In genomic region chr12:25959069-25959961, GRCh38 we compare ENCODE assay signal across 8 cellular contexts. TPM values are rescaled to one million over a fixed set of nuclear protein-coding genes. Genes with fewer than 3 reads are reported as not detected.
DNase-seq lines count a peak whose midpoint lies in the region; ATAC-seq and TF ChIP-seq lines count a peak whose summit lies in the region.

No MANE protein-coding gene starts in this region.

- peak; percentile 7 for DNase-seq in activated CD4-positive, alpha-beta T cell treated with anti-CD3 and anti-CD28 coated beads, Interleukin-2, amount 10 ng/mL, durations not matched to agents 7 days and 5 days
- no peak for DNase-seq in activated CD4-positive, alpha-beta T cell treated with anti-CD3 and anti-CD28 coated beads, Interleukin-2, amount 50 U/mL, for 4 hours
- DNase-seq in T1000 (lab: John Stamatoyannopoulos, UW) = peak; percentile 36
- DNase-seq in effector memory CD4-positive, alpha-beta T cell = no peak
- peak; percentile 50 to 92 for DNase-seq in lower leg skin (ENCODE audit: low spot score in 2 of 2)
- DNase-seq in stomach = peak; percentile 27
- DNase-seq in NK-92 (lab: John Stamatoyannopoulos, UW; ENCODE audit: unreplicated experiment) = no peak

- ATAC-seq in HG03571 (IDR thresholded peaks at IDR 0.05; ENCODE audit: unreplicated experiment) = peak; percentile 48

- peaks cover 11% of the 10 kb centered on the region for H3K27me3 ChIP-seq in effector memory CD4-positive, alpha-beta T cell (replicated peaks; ENCODE audit: control insufficient read depth, insufficient read depth, low read length, poor library complexity, severe bottlenecking)
- peaks cover 0 to 14% (median 0%) of the 10 kb centered on the region in 3 donors for H3K27me3 ChIP-seq in stomach

- WGBS in lower leg skin, 2 donors = 1% methylated on average over 43 to 45 of the region's 57 CpGs
- 0 to 2% (median 0%) methylated on average over 36 to 57 of the region's 57 CpGs for WGBS in stomach, 5 donors

- H3K4me1 ChIP-seq in effector memory CD4-positive, alpha-beta T cell (ENCODE audit: control insufficient read depth, insufficient read depth, low read length, poor library complexity, severe bottlenecking) = peaks cover 9% of the 10 kb centered on the region
- peaks cover 0 to 47% (median 27%) of the 10 kb centered on the region in 4 donors for H3K4me1 ChIP-seq in stomach

- peaks cover 14% of the 10 kb centered on the region for H3K4me1 Mint-ChIP-seq in activated CD4-positive, alpha-beta T cell treated with anti-CD3 and anti-CD28 coated beads, Interleukin-2, amount 10 ng/mL, durations not matched to agents 7 days and 5 days

- H3K9me3 ChIP-seq in effector memory CD4-positive, alpha-beta T cell (ENCODE audit: control insufficient read depth, low read length) = no peaks in the 10 kb centered on the region
- no peaks in the 10 kb centered on the region for H3K9me3 ChIP-seq in stomach

- H3K36me3 ChIP-seq in effector memory CD4-positive, alpha-beta T cell (ENCODE audit: control insufficient read depth, insufficient read depth, low read length) = no peaks in the 10 kb centered on the region
- peaks cover 0 to 7% (median 0%) of the 10 kb centered on the region in 4 donors for H3K36me3 ChIP-seq in stomach

- TF ChIP-seq POLR2A in lower leg skin (IDR thresholded peaks at IDR 0.05) (no peak), stomach (IDR thresholded peaks at IDR 0.05) (no peak)

- H3K36me3 Mint-ChIP-seq in activated CD4-positive, alpha-beta T cell treated with anti-CD3 and anti-CD28 coated beads, Interleukin-2, amount 10 ng/mL, durations not matched to agents 7 days and 5 days (ENCODE audit: low read depth) = peaks cover 1% of the 10 kb centered on the region

- TF ChIP-seq CTCF in lower leg skin (IDR thresholded peaks at IDR 0.05) (no peak), stomach (IDR thresholded peaks at IDR 0.05) (no peak)

- H3K9me3 Mint-ChIP-seq in activated CD4-positive, alpha-beta T cell treated with anti-CD3 and anti-CD28 coated beads, Interleukin-2, amount 10 ng/mL, durations not matched to agents 7 days and 5 days = no peaks in the 10 kb centered on the region

- TF ChIP-seq EP300 in stomach (IDR thresholded peaks at IDR 0.05) = no peak

- H3K27ac Mint-ChIP-seq in activated CD4-positive, alpha-beta T cell treated with anti-CD3 and anti-CD28 coated beads, Interleukin-2, amount 10 ng/mL, durations not matched to agents 7 days and 5 days = peak overlapping the region; percentile 64

- CTCF ChIA-PET in activated CD4-positive, alpha-beta T cell treated with anti-CD3 and anti-CD28 coated beads, Interleukin-2, amount 10 ng/mL, durations not matched to agents 7 days and 5 days (lab: Charles Lee) = no interaction called here

- POLR2A ChIA-PET in activated CD4-positive, alpha-beta T cell treated with anti-CD3 and anti-CD28 coated beads, Interleukin-2, amount 10 ng/mL, durations not matched to agents 7 days and 5 days (lab: Charles Lee) = no interaction called here

- H3K27me3 Mint-ChIP-seq in activated CD4-positive, alpha-beta T cell treated with anti-CD3 and anti-CD28 coated beads, Interleukin-2, amount 10 ng/mL, durations not matched to agents 7 days and 5 days = peaks cover 55% of the 10 kb centered on the region

- intact Hi-C loops in lower leg skin (cut with DNase I; ENCODE audit: low total_unique reads) = no loop called here
- intact Hi-C loops in stomach (cut with DNase I; ENCODE audit: low total_unique reads) = no loop called here

- peak overlapping the region; percentile 42 for H3K4me3 ChIP-seq in effector memory CD4-positive, alpha-beta T cell (ENCODE audit: insufficient read depth, low read depth, low read length, poor library complexity, severe bottlenecking)
- H3K4me3 ChIP-seq in lower leg skin (ENCODE audit: low read depth, poor library complexity, severe bottlenecking) (peak overlapping the region; percentile 70), stomach (peak overlapping the region; percentile 74 to 83 (median 78))

- H3K27ac ChIP-seq in effector memory CD4-positive, alpha-beta T cell (ENCODE audit: insufficient read depth, low read length, poor library complexity, severe bottlenecking) = no peak overlapping the region
- H3K27ac ChIP-seq in stomach = peak overlapping the region; percentile 88 to 96 (median 95)

- peak overlapping the region; percentile 75 for H3K4me3 Mint-ChIP-seq in activated CD4-positive, alpha-beta T cell treated with anti-CD3 and anti-CD28 coated beads, Interleukin-2, amount 10 ng/mL, durations not matched to agents 7 days and 5 days

RNA-seq across cellular contexts. Expression of gene RASSF8, which starts 0.8 kb away (rescaled TPM):
- 1 to 10 TPM in 1 of 2 experiments, under 1 TPM in 1; 0.92 to 2.1 TPM for total RNA-seq in activated CD4-positive, alpha-beta T cell treated with anti-CD3 and anti-CD28 coated beads, Interleukin-2, amount 10 ng/mL, durations not matched to agents 7 days and 5 days
- 10 to 100 TPM in 2 of 4 donors, 1 to 10 TPM in 2; 5.4 to 20.7 (median 9.6) TPM for total RNA-seq in lower leg skin
- total RNA-seq in stomach = 10 to 100 TPM in 4 of 5 donors, 1 to 10 TPM in 1; 4.6 to 66.8 (median 18.7) TPM
- 1 to 10 TPM; 3.7 to 6.0 (median 4.1) TPM for polyA plus RNA-seq in stomach

Comparison
In these comparisons a context has a peak if more than half of its experiments do, and no peak if none do; other contexts are left out.
1. DNase-seq: peak in activated CD4-positive, alpha-beta T cell treated with anti-CD3 and anti-CD28 coated beads, Interleukin-2, amount 10 ng/mL, durations not matched to agents 7 days and 5 days (single experiment), T1000 (single experiment), lower leg skin (2 of 2) and stomach (single experiment); none in activated CD4-positive, alpha-beta T cell treated with anti-CD3 and anti-CD28 coated beads, Interleukin-2, amount 50 U/mL, for 4 hours (0 of 2), effector memory CD4-positive, alpha-beta T cell (0 of 3) and NK-92 (single experiment).
2. Peak in every context shown above with its lines, with median percentiles within 50 percentile points of each other: H3K4me3 ChIP-seq.